In the genomic region with DNA sequence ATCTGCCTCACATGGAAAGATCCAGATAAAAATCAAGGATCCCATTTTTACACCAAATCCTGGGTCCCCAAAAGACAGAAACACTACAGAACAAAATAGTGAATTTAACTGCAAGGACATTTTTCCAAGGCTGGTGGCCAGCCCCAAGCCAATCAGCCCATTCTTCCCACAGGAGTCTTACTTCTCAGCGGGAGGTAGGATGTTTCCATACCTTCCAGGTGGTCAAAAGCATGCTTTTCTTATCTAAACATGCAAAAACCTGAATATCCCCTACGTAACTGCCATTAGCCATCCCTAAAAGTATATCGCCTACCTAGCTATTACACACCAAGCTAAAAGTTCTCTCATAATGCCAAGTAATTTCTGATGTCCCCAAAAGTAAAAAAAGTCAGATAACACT, we compare ENCODE assay signal across 20 cellular contexts.
"Had no signal": no experiment of that assay in that cellular context is flagged by ENCODE, and none has a peak within 500 bp of the region (broad histone marks: within the 10 kb centered on the region; RNA-seq: fewer than 3 reads in every experiment).

No MANE protein-coding gene starts in this region.

- H3K27ac ChIP-seq: foreskin keratinocyte, lower lobe of right lung, thyroid gland had no signal

- FAIRE-seq: TTC549 had no signal

- H3K27me3 ChIP-seq: foreskin keratinocyte, thyroid gland had no signal

- H3K9me3 Mint-ChIP-seq: immature natural killer cell; T-helper 2 cell treated with Interferon-gamma antibody and Interleukin-4, amounts not matched to agents 5 μg/mL and 100 μg/mL, for 36 hours had no signal

- H3K36me3 Mint-ChIP-seq: immature natural killer cell had no signal

- H3K27me3 Mint-ChIP-seq: naive thymus-derived CD4-positive, alpha-beta T cell; progenitor cell of endocrine pancreas had no signal

- ATAC-seq: foreskin keratinocyte; left lobe of liver; lower lobe of right lung; naive thymus-derived CD4-positive, alpha-beta T cell; SK-N-SH treated with all-trans-retinoic acid at 6 μM for 48 hours had no signal

- H3K36me3 ChIP-seq: lower lobe of right lung, thyroid gland had no signal

- H3K4me3 ChIP-seq: lower lobe of right lung, thyroid gland had no signal

- H3K27ac Mint-ChIP-seq: naive thymus-derived CD4-positive, alpha-beta T cell; progenitor cell of endocrine pancreas; T-helper 2 cell treated with Interferon-gamma antibody and Interleukin-4, amounts not matched to agents 5 μg/mL and 100 μg/mL, for 36 hours had no signal

- H3K4me3 Mint-ChIP-seq: immature natural killer cell; T-helper 2 cell treated with Interferon-gamma antibody and Interleukin-4, amounts not matched to agents 5 μg/mL and 100 μg/mL, for 36 hours had no signal

- H3K4me1 ChIP-seq: lower lobe of right lung, thyroid gland had no signal

- H3K9me3 ChIP-seq: lower lobe of right lung, thyroid gland had no signal

- DNase-seq: activated CD4-positive, alpha-beta T cell treated with anti-CD3 and anti-CD28 coated beads, Interleukin-2, amount 50 U/mL, for 48 hours; activated naive CD4-positive, alpha-beta T cell treated with anti-CD3 and anti-CD28 coated beads, Interleukin-2, amount 50 U/mL, for 16 hours; central memory CD4-positive, alpha-beta T cell; dermis blood vessel endothelial cell; effector CD8-positive, alpha-beta T cell; foreskin keratinocyte; immature natural killer cell; lower lobe of right lung; naive thymus-derived CD4-positive, alpha-beta T cell; retina; stimulated activated CD4-positive, alpha-beta T cell treated with anti-CD3 and anti-CD28 coated beads, Interleukin-2, amount 100 ng/mL, for 48 hours; stimulated activated CD8-positive, alpha-beta memory T cell treated with anti-CD3 and anti-CD28 coated beads, Interleukin-4, amount 100 ng/mL, for 48 hours; stimulated activated naive CD4-positive, alpha-beta T cell treated with Interleukin-2 at 50 U/mL for 16 hours; substantia nigra; thyroid gland had no signal
